Comparison of ENCODE assay signal across 8 cellular contexts in genomic region chrX:47191806-47192401, GRCh38. TPM values are rescaled to one million over a fixed set of nuclear protein-coding genes. Genes with fewer than 3 reads are reported as not detected.
DNase-seq lines count a peak whose midpoint lies in the region; ATAC-seq and TF ChIP-seq lines count a peak whose summit lies in the region.

No MANE protein-coding gene starts in this region.

- peaks cover 51% of the 10 kb centered on the region for H3K4me1 Mint-ChIP-seq in activated CD4-positive, alpha-beta memory T cell treated with anti-CD3 and anti-CD28 coated beads for 36 hours (ENCODE audit: low read depth)

- ATAC-seq in heart right ventricle (no peak), Right ventricle myocardium superior (ENCODE audit: poor library complexity) (no peak), upper lobe of right lung (no peak), gastroesophageal sphincter (no peak), GM19023 (IDR thresholded peaks at IDR 0.05; ENCODE audit: unreplicated experiment) (no peak)

- DNase-seq in heart right ventricle, result no peak
- DNase-seq in Right ventricle myocardium superior, result no peak
- DNase-seq in activated CD4-positive, alpha-beta memory T cell treated with anti-CD3 and anti-CD28 coated beads for 36 hours, result no peak
- DNase-seq in iPS DF 6.9 (ENCODE audit: low read depth, low spot score), result no peak
- no peak for DNase-seq in upper lobe of right lung
- no peak for DNase-seq in COLO829 (ENCODE audit: low spot score)

- peak overlapping the region; percentile 92 for H3K27ac Mint-ChIP-seq in activated CD4-positive, alpha-beta memory T cell treated with anti-CD3 and anti-CD28 coated beads for 36 hours

- H3K4me3 Mint-ChIP-seq in activated CD4-positive, alpha-beta memory T cell treated with anti-CD3 and anti-CD28 coated beads for 36 hours, result peak overlapping the region; percentile 92

- 70 to 75% methylated on average over 16 of the region's 16 CpGs for WGBS in heart right ventricle, 2 donors
- no CpG with 5 or more reads among the region's 16 CpGs for WGBS in iPS DF 6.9 (ENCODE audit: insufficient coverage, insufficient read length)
- 73 to 85% methylated on average over 8 to 13 of the region's 16 CpGs for WGBS in gastroesophageal sphincter (ENCODE audit: low coverage in 1 of 2), 2 donors

- H3K9me3 Mint-ChIP-seq in activated CD4-positive, alpha-beta memory T cell treated with anti-CD3 and anti-CD28 coated beads for 36 hours, result no peaks in the 10 kb centered on the region

- TF ChIP-seq CTCF in heart right ventricle (IDR thresholded peaks at IDR 0.05), result no peak
- no peak for TF ChIP-seq CTCF in upper lobe of right lung (IDR thresholded peaks at IDR 0.05)
- no peak for TF ChIP-seq CTCF in gastroesophageal sphincter (IDR thresholded peaks at IDR 0.05)

- no peaks in the 10 kb centered on the region for H3K27me3 Mint-ChIP-seq in activated CD4-positive, alpha-beta memory T cell treated with anti-CD3 and anti-CD28 coated beads for 36 hours

- H3K27me3 ChIP-seq in heart right ventricle (peaks cover 0 to 41% (median 0%) of the 10 kb centered on the region in 7 donors), iPS DF 6.9 (ENCODE audit: control insufficient read depth, insufficient read depth, low read length) (no peaks in the 10 kb centered on the region), upper lobe of right lung (no peaks in the 10 kb centered on the region), gastroesophageal sphincter (no peaks in the 10 kb centered on the region)

- H3K4me3 ChIP-seq in heart right ventricle, result peak overlapping the region in 6 of 10 donors; percentile 54 to 66 (median 62)
- peak overlapping the region; percentile 70; the same call in 1 of the 2 replicates for H3K4me3 ChIP-seq in iPS DF 6.9 (ENCODE audit: low read length)
- H3K4me3 ChIP-seq in upper lobe of right lung, result peak overlapping the region; percentile 65
- H3K4me3 ChIP-seq in gastroesophageal sphincter, result peak overlapping the region in 1 of 2 donors; percentile 58

- H3K9me3 ChIP-seq in heart right ventricle, result no peaks in the 10 kb centered on the region
- no peaks in the 10 kb centered on the region for H3K9me3 ChIP-seq in iPS DF 6.9 (ENCODE audit: control insufficient read depth, insufficient read depth, low read length)
- H3K9me3 ChIP-seq in upper lobe of right lung, result no peaks in the 10 kb centered on the region
- no peaks in the 10 kb centered on the region for H3K9me3 ChIP-seq in gastroesophageal sphincter

- intact Hi-C loops in heart right ventricle (cut with DNase I), result loop anchor here (2.0 to 10.0 kb wide), 7 partner anchors 170 to 463 kb away; partner anchors contain the start of genes ELK1 (in 1 of the 10) and UXT (in 1 of the 10)
- intact Hi-C loops in Right ventricle myocardium superior (cut with DNase I), result loop anchor here (5.0 to 10.0 kb wide), 2 partner anchors 193 to 330 kb away; no protein-coding TSS in a partner anchor
- intact Hi-C loops in activated CD4-positive, alpha-beta memory T cell treated with anti-CD3 and anti-CD28 coated beads for 36 hours (cut with micrococcal nuclease), result loop anchor here (2.0 to 5.0 kb wide), 2 partner anchors 331 to 460 kb away; partner anchors contain the start of gene ELK1
- intact Hi-C loops in upper lobe of right lung (cut with DNase I), result loop anchor here (10.0 kb wide), 2 partner anchors 193 to 333 kb away; no protein-coding TSS in a partner anchor

- peaks cover 20% of the 10 kb centered on the region for H3K36me3 Mint-ChIP-seq in activated CD4-positive, alpha-beta memory T cell treated with anti-CD3 and anti-CD28 coated beads for 36 hours

- POLR2A ChIA-PET in activated CD4-positive, alpha-beta memory T cell treated with anti-CD3 and anti-CD28 coated beads for 36 hours (lab: Charles Lee), result interaction anchor here (1.2 to 2.4 kb wide), 4 partner anchors 26 to 332 kb away, joined by 3 to 18 read pairs (median 7); partner anchors contain the start of genes NDUFB11 and RBM10

- peaks cover 0 to 13% (median 0%) of the 10 kb centered on the region in 9 donors for H3K36me3 ChIP-seq in heart right ventricle
- peaks cover 2% of the 10 kb centered on the region; the same call in 1 of the 2 replicates for H3K36me3 ChIP-seq in iPS DF 6.9 (ENCODE audit: control insufficient read depth, insufficient read depth, low read length)
- H3K36me3 ChIP-seq in upper lobe of right lung, result no peaks in the 10 kb centered on the region
- H3K36me3 ChIP-seq in gastroesophageal sphincter, result peaks cover 0 to 5% of the 10 kb centered on the region in 2 donors

- H3K4me1 ChIP-seq in heart right ventricle (peaks cover under 1 to 54% (median 28%) of the 10 kb centered on the region in 9 donors), iPS DF 6.9 (ENCODE audit: control insufficient read depth, insufficient read depth, low read length) (peaks cover 4% of the 10 kb centered on the region; the same call in 1 of the 2 replicates), upper lobe of right lung (peaks cover 13% of the 10 kb centered on the region), gastroesophageal sphincter (peaks cover 0 to 47% (median 26%) of the 10 kb centered on the region in 3 donors)

- CTCF ChIA-PET in activated CD4-positive, alpha-beta memory T cell treated with anti-CD3 and anti-CD28 coated beads for 36 hours (lab: Charles Lee), result interaction anchor here (1.5 to 2.4 kb wide), 3 partner anchors 47 to 192 kb away, joined by 7 to 18 read pairs (median 15); partner anchors contain the start of genes NDUFB11 and RBM10

- TF ChIP-seq EP300 in gastroesophageal sphincter (IDR thresholded peaks at IDR 0.05), result no peak

- TF ChIP-seq POLR2A in gastroesophageal sphincter (IDR thresholded peaks at IDR 0.05), result no peak

- H3K27ac ChIP-seq in heart right ventricle (no peak overlapping the region), iPS DF 6.9 (ENCODE audit: low read length) (no peak overlapping the region), upper lobe of right lung (no peak overlapping the region), gastroesophageal sphincter (no peak overlapping the region)

RNA-seq across cellular contexts. Expression of gene UBA1, which starts 1.7 kb away (rescaled TPM):
- 100 to 1,000 TPM; 110 to 157 (median 128) TPM for total RNA-seq in heart right ventricle
- polyA plus RNA-seq in heart right ventricle, result 10 to 100 TPM; 90.9 to 99.4 TPM
- 89.8 TPM for total RNA-seq in Right ventricle myocardium superior
- 100 to 1,000 TPM; 266 to 278 TPM for total RNA-seq in activated CD4-positive, alpha-beta memory T cell treated with anti-CD3 and anti-CD28 coated beads for 36 hours
- total RNA-seq in upper lobe of right lung, result 161 TPM
- total RNA-seq in gastroesophageal sphincter, result 100 to 1,000 TPM; 108 to 211 (median 123) TPM

RNA-seq across cellular contexts. Expression of gene CDK16, which starts 26.6 kb away (rescaled TPM):
- total RNA-seq in heart right ventricle (100 to 1,000 TPM; 129 to 193 (median 147) TPM), Right ventricle myocardium superior (128 TPM), upper lobe of right lung (66.4 TPM), gastroesophageal sphincter (10 to 100 TPM; 45.8 to 76.1 (median 55.6) TPM)
- 100 to 1,000 TPM; 110 to 124 TPM for polyA plus RNA-seq in heart right ventricle
- 10 to 100 TPM; 64.3 to 68.8 TPM for total RNA-seq in activated CD4-positive, alpha-beta memory T cell treated with anti-CD3 and anti-CD28 coated beads for 36 hours

RNA-seq across cellular contexts. Expression of gene USP11, which starts 40.9 kb away (rescaled TPM):
- 10 to 100 TPM; 36.4 to 73.0 (median 58.6) TPM for total RNA-seq in heart right ventricle
- 10 to 100 TPM; 20.0 to 25.4 TPM for polyA plus RNA-seq in heart right ventricle
- total RNA-seq in Right ventricle myocardium superior, result 31.7 TPM
- 10 to 100 TPM; 25.7 to 27.7 TPM for total RNA-seq in activated CD4-positive, alpha-beta memory T cell treated with anti-CD3 and anti-CD28 coated beads for 36 hours
- 56.0 TPM for total RNA-seq in upper lobe of right lung
- total RNA-seq in gastroesophageal sphincter, result 10 to 100 TPM; 26.9 to 64.6 (median 40.7) TPM

RNA-seq across cellular contexts. Expression of gene RBM10, which starts 46.9 kb away (rescaled TPM):
- total RNA-seq in heart right ventricle (10 to 100 TPM; 23.1 to 32.1 (median 26.4) TPM), Right ventricle myocardium superior (27.4 TPM), upper lobe of right lung (31.9 TPM), gastroesophageal sphincter (10 to 100 TPM; 25.2 to 33.1 (median 29.2) TPM)
- polyA plus RNA-seq in heart right ventricle, result 10 to 100 TPM; 26.9 to 27.6 TPM
- 10 to 100 TPM; 61.0 to 62.3 TPM for total RNA-seq in activated CD4-positive, alpha-beta memory T cell treated with anti-CD3 and anti-CD28 coated beads for 36 hours

RNA-seq across cellular contexts. Expression of gene NDUFB11, which starts 47.4 kb away (rescaled TPM):
- total RNA-seq in heart right ventricle, result 100 to 1,000 TPM; 149 to 217 (median 175) TPM
- polyA plus RNA-seq in heart right ventricle, result 100 to 1,000 TPM; 155 to 178 TPM
- total RNA-seq in Right ventricle myocardium superior, result 196 TPM
- total RNA-seq in activated CD4-positive, alpha-beta memory T cell treated with anti-CD3 and anti-CD28 coated beads for 36 hours, result 10 to 100 TPM; 86.4 to 89.1 TPM
- 57.4 TPM for total RNA-seq in upper lobe of right lung
- 10 to 100 TPM; 43.3 to 66.8 (median 53.0) TPM for total RNA-seq in gastroesophageal sphincter
